Comparison of ENCODE assay signal across 20 cellular contexts in genomic region chr2:148967484-148967883, GRCh38.
DNase-seq lines count a peak whose midpoint lies in the region; ATAC-seq and TF ChIP-seq lines count a peak whose summit lies in the region.
"Had no signal": no experiment of that assay in that cellular context is flagged by ENCODE, and none has a peak within 500 bp of the region (broad histone marks: within the 10 kb centered on the region; RNA-seq: fewer than 3 reads in every experiment).

No MANE protein-coding gene starts in this region.

- in situ Hi-C loops in Panc1 (cut with HindIII; ENCODE audit: low pct_unique_long_range_greater_than_20kb, low sequenced_read_pairs): no loop called here

- no peak for ATAC-seq in Panc1
- no peak for ATAC-seq in HG03196 (IDR thresholded peaks at IDR 0.05; ENCODE audit: unreplicated experiment)

- TF ChIP-seq CTCF in HL-60 (IDR thresholded peaks at IDR 0.05; ENCODE audit: insufficient read depth, low read length): no peak
- peak; percentile 24; the same call in 1 of the 2 replicates for TF ChIP-seq CTCF in Panc1 (IDR thresholded peaks at IDR 0.05)
- TF ChIP-seq CTCF in fibroblast of mammary gland (conservative IDR thresholded peaks at IDR 0.05; ENCODE audit: control insufficient read depth, insufficient read depth, low read depth, low read length): no peak
- no peak for TF ChIP-seq CTCF in neutrophil (IDR thresholded peaks at IDR 0.05)

- no peaks in the 10 kb centered on the region for H3K36me3 ChIP-seq in Panc1 (ENCODE audit: control insufficient read depth, insufficient read depth, low read length)
- H3K36me3 ChIP-seq in neutrophil: no peaks in the 10 kb centered on the region
- H3K36me3 ChIP-seq: BLaER1 treated with 17β-estradiol and CSF1 and Interleukin-3, amounts not matched to agents 10 nM and 100 nM; brain microvascular endothelial cell; esophagus squamous epithelium; SJCRH30; transverse colon had no signal

- H3K27me3 ChIP-seq in HL-60 (ENCODE audit: insufficient read depth, poor library complexity, severe bottlenecking) (no peaks in the 10 kb centered on the region), Panc1 (ENCODE audit: control insufficient read depth, insufficient read depth, low read length) (no peaks in the 10 kb centered on the region; the same call in 1 of the 2 replicates), neutrophil (no peaks in the 10 kb centered on the region)
- H3K27me3 ChIP-seq: BLaER1 treated with 17β-estradiol and CSF1 and Interleukin-3, amounts not matched to agents 10 nM and 100 nM; brain microvascular endothelial cell; hepatocyte; SJCRH30; transverse colon had no signal

- DNase-seq in HL-60 (ENCODE audit: low read depth in 1 of 2, low spot score in 1 of 2): no peak
- no peak for DNase-seq in Panc1 (ENCODE audit: low read depth, low spot score)
- DNase-seq in fibroblast of mammary gland (ENCODE audit: low read depth): peak; percentile 10
- no peak for DNase-seq in COLO829 (ENCODE audit: low spot score)
- DNase-seq in effector CD4-positive, alpha-beta T cell: no peak
- DNase-seq: activated CD4-positive, alpha-beta T cell treated with anti-CD3 and anti-CD28 coated beads, Interleukin-2, amount 10 ng/mL, durations not matched to agents 24 days and 14 days; brain microvascular endothelial cell; DMS53; esophagus squamous epithelium; NCI-H1436; NCI-H345; small intestine; transverse colon had no signal

- H3K27ac ChIP-seq in HL-60 (replicated peaks) (peak overlapping the region; percentile 82), Panc1 (ENCODE audit: low read length) (no peak overlapping the region), neutrophil (peak overlapping the region; percentile 83)
- H3K27ac ChIP-seq: brain microvascular endothelial cell, esophagus squamous epithelium, hepatocyte, KMS-11, parathyroid adenoma, SJCRH30, transverse colon had no signal

- no TSS peak for BruUV-seq in Panc1 (replicated peaks; lab: Mats Ljungman, UMichigan)

- CTCF ChIA-PET in Panc1 (lab: Charles Lee): no interaction called here

- H3K9me3 ChIP-seq in Panc1 (ENCODE audit: control insufficient read depth, insufficient read depth, low read depth, low read length): no peaks in the 10 kb centered on the region
- H3K9me3 ChIP-seq in neutrophil: no peaks in the 10 kb centered on the region
- H3K9me3 ChIP-seq: BLaER1 treated with 17β-estradiol and CSF1 and Interleukin-3, amounts not matched to agents 10 nM and 100 nM; esophagus squamous epithelium; SJCRH30; transverse colon had no signal

- no peak overlapping the region for H3K4me3 ChIP-seq in HL-60 (replicated peaks; ENCODE audit: insufficient read depth, low read length)
- H3K4me3 ChIP-seq in Panc1 (ENCODE audit: low read depth in 2 of 2, low read length in 2 of 2): no peak overlapping the region
- H3K4me3 ChIP-seq in fibroblast of mammary gland (ENCODE audit: control insufficient read depth, low read depth, low read length): no peak overlapping the region
- no peak overlapping the region for H3K4me3 ChIP-seq in neutrophil (ENCODE audit: low read depth in 1 of 2, low read length in 1 of 2)
- H3K4me3 ChIP-seq: BLaER1 treated with 17β-estradiol and CSF1 and Interleukin-3, amounts not matched to agents 10 nM and 100 nM; esophagus squamous epithelium; hepatocyte; SJCRH30; transverse colon had no signal

- intact Hi-C loops in Panc1 (cut with micrococcal nuclease; ENCODE audit: unreplicated experiment): no loop called here

- H3K4me1 ChIP-seq in Panc1 (ENCODE audit: control insufficient read depth, insufficient read depth, low read length): no peaks in the 10 kb centered on the region
- H3K4me1 ChIP-seq in neutrophil (ENCODE audit: control insufficient read depth in 1 of 2, insufficient read depth in 1 of 2, low read depth in 1 of 2, low read length in 1 of 2): peaks cover 51 to 66% of the 10 kb centered on the region in 2 experiments
- H3K4me1 ChIP-seq: esophagus squamous epithelium, parathyroid adenoma, SJCRH30, transverse colon had no signal

- POLR2A ChIA-PET in Panc1 (lab: Charles Lee): no interaction called here
